ENCODE assay signal across 12 cellular contexts in genomic region chr2:27795868-27796277, GRCh38. TPM values are rescaled to one million over a fixed set of nuclear protein-coding genes. Genes with fewer than 3 reads are reported as not detected.
DNase-seq lines count a peak whose midpoint lies in the region; ATAC-seq and TF ChIP-seq lines count a peak whose summit lies in the region.
"Had no signal": no experiment of that assay in that cellular context is flagged by ENCODE, and none has a peak within 500 bp of the region (broad histone marks: within the 10 kb centered on the region; RNA-seq: fewer than 3 reads in every experiment).

No MANE protein-coding gene starts in this region.

- no peaks in the 10 kb centered on the region for H3K36me3 ChIP-seq in suprapubic skin

- H3K4me1 Mint-ChIP-seq in mesothelial cell of epicardium: peaks cover 15% of the 10 kb centered on the region

- H3K9me3 ChIP-seq in suprapubic skin: no peaks in the 10 kb centered on the region

- H3K27me3 Mint-ChIP-seq in mesothelial cell of epicardium (ENCODE audit: low read depth): no peaks in the 10 kb centered on the region

- H3K4me3 Mint-ChIP-seq in mesothelial cell of epicardium: no peak overlapping the region
- H3K4me3 Mint-ChIP-seq: T-helper 1 cell treated with Interleukin-12 subunit alpha and Interleukin-12 subunit beta and Interleukin-4 antibody, amounts not matched to agents 30 μg/mL and 1 μg/mL, for 36 hours had no signal

- TF ChIP-seq POLR2A in suprapubic skin (IDR thresholded peaks at IDR 0.05): no peak

- no peak for TF ChIP-seq EP300 in suprapubic skin (IDR thresholded peaks at IDR 0.05)

- H3K27ac Mint-ChIP-seq in mesothelial cell of epicardium: peak overlapping the region; percentile 35
- H3K27ac Mint-ChIP-seq: T-helper 1 cell treated with Interleukin-12 subunit alpha and Interleukin-12 subunit beta and Interleukin-4 antibody, amounts not matched to agents 30 μg/mL and 1 μg/mL, for 36 hours had no signal

- peak overlapping the region; percentile 84 to 92 for H3K27ac ChIP-seq in coronary artery
- H3K27ac ChIP-seq in suprapubic skin: peak overlapping the region; percentile 35

- H3K36me3 Mint-ChIP-seq in mesothelial cell of epicardium: peaks cover 3% of the 10 kb centered on the region

- H3K4me3 ChIP-seq in coronary artery (no peak overlapping the region), suprapubic skin (no peak overlapping the region)

- ATAC-seq in HG03460 (IDR thresholded peaks at IDR 0.05; ENCODE audit: unreplicated experiment): no peak

- no peaks in the 10 kb centered on the region for H3K27me3 ChIP-seq in suprapubic skin

- DNase-seq in DMS153 (lab: John Stamatoyannopoulos, UW) (peak; percentile 28), DMS153 treated with DMSO at 0.1 percent for 48 hours (lab: John Stamatoyannopoulos, UW; ENCODE audit: unreplicated experiment) (no peak), coronary artery (ENCODE audit: low spot score) (no peak), mesothelial cell of epicardium (ENCODE audit: low spot score in 2 of 2, unreplicated experiment in 2 of 2) (no peak), suprapubic skin (ENCODE audit: low spot score in 2 of 2) (no peak), amygdala (lab: John Stamatoyannopoulos, UW) (no peak), GM10266 (ENCODE audit: extremely low spot score) (no peak)
- DNase-seq: 8988T; activated naive CD4-positive, alpha-beta T cell treated with Interleukin-2 at 50 U/mL for 16 hours; NCI-H2029 treated with DMSO at 0.1 percent for 48 hours had no signal

- no peak for TF ChIP-seq CTCF in coronary artery (IDR thresholded peaks at IDR 0.05)
- TF ChIP-seq CTCF in mesothelial cell of epicardium (IDR thresholded peaks at IDR 0.05; ENCODE audit: unreplicated experiment): no peak
- no peak for TF ChIP-seq CTCF in suprapubic skin (IDR thresholded peaks at IDR 0.05)
- no peak for TF ChIP-seq CTCF in GM10266 (IDR thresholded peaks at IDR 0.05; ENCODE audit: control insufficient read depth, insufficient read depth, low read depth, missing control alignments)

- WGBS in suprapubic skin: 32% methylated on average over 4 of the region's 4 CpGs

- no peaks in the 10 kb centered on the region for H3K9me3 Mint-ChIP-seq in mesothelial cell of epicardium
- H3K9me3 Mint-ChIP-seq: T-helper 1 cell treated with Interleukin-12 subunit alpha and Interleukin-12 subunit beta and Interleukin-4 antibody, amounts not matched to agents 30 μg/mL and 1 μg/mL, for 36 hours had no signal

- H3K4me1 ChIP-seq in suprapubic skin: peaks cover 8% of the 10 kb centered on the region

RNA-seq across cellular contexts. Expression of gene MRPL33, which starts 24.4 kb away (rescaled TPM):
- 48.3 to 54.5 TPM (median 54.4 TPM) in 3 replicates for total RNA-seq in mesothelial cell of epicardium
- 10 to 100 TPM; 30.7 to 82.2 (median 56.3) TPM for total RNA-seq in suprapubic skin
